Comparison of ENCODE assay signal across 14 cellular contexts in genomic region chr9:134381262-134381661, GRCh38. TPM values are rescaled to one million over a fixed set of nuclear protein-coding genes. Genes with fewer than 3 reads are reported as not detected.
A peak's percentile ranks its signal among the peaks of the same experiment; 100 is the strongest.
DNase-seq lines count a peak whose midpoint lies in the region; ATAC-seq and TF ChIP-seq lines count a peak whose summit lies in the region.
"Had no signal": no experiment of that assay in that cellular context is flagged by ENCODE, and none has a peak within 500 bp of the region (broad histone marks: within the 10 kb centered on the region; RNA-seq: fewer than 3 reads in every experiment).

No MANE protein-coding gene starts in this region.

- no peak overlapping the region for H3K27ac Mint-ChIP-seq in CD8-positive, alpha-beta T cell
- H3K27ac Mint-ChIP-seq: activated T-helper 1 cell treated with anti-CD3 and anti-CD28 coated beads, Interleukin-12 subunit alpha, Interleukin-12 subunit beta, Interleukin-2, Interleukin-4 antibody, amounts not matched to agents 30 ng/mL and 10 ng/mL and 1 ng/mL, durations not matched to agents 14 hours and 24 hours and 36 hours had no signal

- no peak overlapping the region for H3K4me3 Mint-ChIP-seq in CD8-positive, alpha-beta T cell
- H3K4me3 Mint-ChIP-seq: activated T-helper 1 cell treated with anti-CD3 and anti-CD28 coated beads, Interleukin-12 subunit alpha, Interleukin-12 subunit beta, Interleukin-2, Interleukin-4 antibody, amounts not matched to agents 30 ng/mL and 10 ng/mL and 1 ng/mL, durations not matched to agents 14 hours and 24 hours and 36 hours had no signal

- ATAC-seq in CD8-positive, alpha-beta T cell, result peak; percentile 4
- ATAC-seq: Panc1 had no signal

- no peak for TF ChIP-seq POLR2A in prostate gland (IDR thresholded peaks at IDR 0.05)

- no peak for DNase-seq in CD8-positive, alpha-beta T cell
- no peak for DNase-seq in RWPE1 (ENCODE audit: low spot score)
- no peak for DNase-seq in prostate gland (ENCODE audit: low spot score)
- no peak for DNase-seq in NCI-H1930 (lab: John Stamatoyannopoulos, UW)
- DNase-seq in GM19238 (ENCODE audit: insufficient read length, low spot score), result no peak
- DNase-seq in SHP77 treated with DMSO at 0.1 percent for 48 hours (lab: John Stamatoyannopoulos, UW), result no peak
- DNase-seq in mucosa of gallbladder (ENCODE audit: low spot score), result no peak
- DNase-seq: foreskin fibroblast, NCI-H1092 treated with DMSO at 0.1 percent for 48 hours, NCI-H526 treated with DMSO at 0.1 percent for 48 hours had no signal

- H3K36me3 Mint-ChIP-seq in CD8-positive, alpha-beta T cell, result no peaks in the 10 kb centered on the region

- TF ChIP-seq CTCF in CD8-positive, alpha-beta T cell (IDR thresholded peaks at IDR 0.05), result no peak
- TF ChIP-seq CTCF in RWPE1 (conservative IDR thresholded peaks at IDR 0.05; ENCODE audit: low read depth) (no peak), prostate gland (IDR thresholded peaks at IDR 0.05) (no peak)

- peak overlapping the region; percentile 24 for H3K9ac ChIP-seq in iPS-15b (ENCODE audit: low read depth, low read length)

- intact Hi-C loops in CD8-positive, alpha-beta T cell (cut with DNase I, micrococcal nuclease), result loop anchor here in 1 of 2 experiments (1.0 kb wide), 1 partner anchor 62 kb away; no protein-coding TSS in a partner anchor
- intact Hi-C loops in prostate gland (cut with DNase I), result no loop called here

- H3K27me3 ChIP-seq in CD8-positive, alpha-beta T cell (ENCODE audit: insufficient read depth, low read length), result no peaks in the 10 kb centered on the region
- H3K27me3 ChIP-seq in iPS-15b (ENCODE audit: control insufficient read depth, insufficient read depth, low read length) (no peaks in the 10 kb centered on the region), prostate gland (replicated peaks; ENCODE audit: insufficient read depth) (no peaks in the 10 kb centered on the region)

- H3K4me3 ChIP-seq in CD8-positive, alpha-beta T cell (ENCODE audit: low read depth, low read length), result no peak overlapping the region
- H3K4me3 ChIP-seq in iPS-15b (ENCODE audit: low read depth, low read length) (no peak overlapping the region), prostate gland (no peak overlapping the region)

- H3K9me3 Mint-ChIP-seq in CD8-positive, alpha-beta T cell, result no peaks in the 10 kb centered on the region
- H3K9me3 Mint-ChIP-seq: activated CD4-positive, alpha-beta memory T cell treated with anti-CD3 and anti-CD28 coated beads, Interleukin-2, amount 10 ng/mL, durations not matched to agents 7 days and 5 days; activated T-helper 1 cell treated with anti-CD3 and anti-CD28 coated beads, Interleukin-12 subunit alpha, Interleukin-12 subunit beta, Interleukin-2, Interleukin-4 antibody, amounts not matched to agents 30 ng/mL and 10 ng/mL and 1 ng/mL, durations not matched to agents 14 hours and 24 hours and 36 hours had no signal

- no peaks in the 10 kb centered on the region for H3K36me3 ChIP-seq in CD8-positive, alpha-beta T cell (ENCODE audit: insufficient read depth, low read length)
- H3K36me3 ChIP-seq in iPS-15b (ENCODE audit: control insufficient read depth, insufficient read depth, low read length), result no peaks in the 10 kb centered on the region
- no peaks in the 10 kb centered on the region for H3K36me3 ChIP-seq in prostate gland

- no peaks in the 10 kb centered on the region for H3K9me3 ChIP-seq in CD8-positive, alpha-beta T cell (ENCODE audit: low read length)
- H3K9me3 ChIP-seq in iPS-15b (ENCODE audit: control insufficient read depth, insufficient read depth, low read length) (no peaks in the 10 kb centered on the region), prostate gland (no peaks in the 10 kb centered on the region)

- no peaks in the 10 kb centered on the region for H3K27me3 Mint-ChIP-seq in CD8-positive, alpha-beta T cell (ENCODE audit: low read depth)

- H3K4me1 ChIP-seq in CD8-positive, alpha-beta T cell (ENCODE audit: insufficient read depth, low read length), result peaks cover 29% of the 10 kb centered on the region
- H3K4me1 ChIP-seq in iPS-15b (ENCODE audit: control insufficient read depth, insufficient read depth, low read length) (no peaks in the 10 kb centered on the region), prostate gland (replicated peaks) (peaks cover 49% of the 10 kb centered on the region)

- POLR2A ChIA-PET in CD8-positive, alpha-beta T cell (lab: Charles Lee), result no interaction called here
- POLR2A ChIA-PET in RWPE1 (lab: Yijun Ruan, JAX; ENCODE audit: low non-redundant PET), result no interaction called here

- H3K27ac ChIP-seq in CD8-positive, alpha-beta T cell (ENCODE audit: low read depth, low read length), result no peak overlapping the region
- H3K27ac ChIP-seq in RWPE1 (peak overlapping the region; percentile 99), prostate gland (peak overlapping the region; percentile 87 to 95)

- CTCF ChIA-PET in CD8-positive, alpha-beta T cell (lab: Charles Lee), result interaction anchor here (1.2 to 2.2 kb wide), 5 partner anchors 12 to 213 kb away, joined by 3 to 12 read pairs (median 4); no protein-coding TSS in a partner anchor
- CTCF ChIA-PET in RWPE1 (lab: Yijun Ruan, JAX), result interaction anchor here (0.9 to 3.5 kb wide), 3 partner anchors 58 to 211 kb away, joined by 3 to 14 read pairs (median 3); no protein-coding TSS in a partner anchor

- H3K4me1 Mint-ChIP-seq in CD8-positive, alpha-beta T cell (ENCODE audit: low read depth), result peaks cover 23% of the 10 kb centered on the region

- 96% methylated on average over 7 of the region's 7 CpGs for WGBS in prostate gland

RNA-seq across cellular contexts. Expression of gene RXRA, which starts 55.0 kb away (rescaled TPM):
- total RNA-seq in CD8-positive, alpha-beta T cell, result 10 to 100 TPM; 11.6 to 13.7 TPM
- total RNA-seq in prostate gland (10 to 100 TPM; 69.5 to 84.1 TPM), mucosa of gallbladder (106 TPM)
